ENCODE assay signal across 1 cellular context in the genomic region with DNA sequence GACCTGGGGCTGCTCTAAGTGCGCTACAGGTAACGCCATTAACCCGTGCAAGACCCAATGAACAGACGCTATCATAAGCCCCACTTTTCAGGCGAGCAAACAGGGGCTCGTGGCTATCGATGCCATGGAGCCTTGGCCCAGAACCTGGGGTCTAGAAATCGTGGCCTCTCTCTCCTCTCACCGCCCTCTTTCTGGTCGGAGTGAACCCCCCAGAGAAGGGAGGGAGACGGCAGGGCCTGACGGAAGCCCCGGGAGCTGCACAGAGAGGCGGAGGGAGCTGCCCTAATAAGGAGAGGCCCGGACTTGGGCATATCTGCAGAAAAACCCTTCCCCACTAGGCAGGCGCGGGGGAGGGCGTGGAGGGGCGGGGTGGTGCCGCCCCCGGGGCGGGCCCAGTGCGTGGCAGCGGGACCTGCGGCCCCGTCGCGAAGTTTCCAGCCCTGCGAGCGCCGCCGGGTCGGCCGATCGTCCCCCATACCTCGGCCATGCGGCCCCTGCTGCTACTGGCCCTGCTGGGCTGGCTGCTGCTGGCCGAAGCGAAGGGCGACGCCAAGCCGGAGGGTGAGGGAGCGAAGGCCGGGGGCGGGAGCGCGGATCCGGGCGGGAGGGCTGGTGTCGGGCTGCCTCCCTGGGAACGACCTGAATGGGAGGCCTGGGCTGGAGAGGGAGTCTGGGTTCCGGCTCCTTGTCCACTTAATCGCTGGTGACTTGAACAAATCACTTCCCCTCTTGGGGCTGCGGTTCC.
A peak's percentile ranks its signal among the peaks of the same experiment; 100 is the strongest.
TF ChIP-seq lines count a peak whose summit lies in the region.

Gene PLOD1, plus strand, starts transcription at position 423 of the 745 bp plus-strand sequence. Its CDS starts 63 bp downstream, at position 486.

TF ChIP-seq in WTC11, 78 proteins besides CTCF, POLR2A, EP300 and RAD21 (continued from another document):
- TF ChIP-seq, protein P1, sequence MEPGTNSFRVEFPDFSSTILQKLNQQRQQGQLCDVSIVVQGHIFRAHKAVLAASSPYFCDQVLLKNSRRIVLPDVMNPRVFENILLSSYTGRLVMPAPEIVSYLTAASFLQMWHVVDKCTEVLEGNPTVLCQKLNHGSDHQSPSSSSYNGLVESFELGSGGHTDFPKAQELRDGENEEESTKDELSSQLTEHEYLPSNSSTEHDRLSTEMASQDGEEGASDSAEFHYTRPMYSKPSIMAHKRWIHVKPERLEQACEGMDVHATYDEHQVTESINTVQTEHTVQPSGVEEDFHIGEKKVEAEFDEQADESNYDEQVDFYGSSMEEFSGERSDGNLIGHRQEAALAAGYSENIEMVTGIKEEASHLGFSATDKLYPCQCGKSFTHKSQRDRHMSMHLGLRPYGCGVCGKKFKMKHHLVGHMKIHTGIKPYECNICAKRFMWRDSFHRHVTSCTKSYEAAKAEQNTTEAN (CRISPR knock-in tag; IDR thresholded peaks at IDR 0.05), result 0 out of 2 replicates have a peak, but pooled peaks have one; percentile 2
- no peak for TF ChIP-seq CREB1 (CRISPR knock-in tag; IDR thresholded peaks at IDR 0.05)
- peak; percentile 83 for TF ChIP-seq FOXK1 (CRISPR knock-in tag; IDR thresholded peaks at IDR 0.05)
- peak; percentile 68 for TF ChIP-seq ZNF317 (CRISPR knock-in tag; IDR thresholded peaks at IDR 0.05; ENCODE audit: borderline replicate concordance, low read depth)
- peak; percentile 91; the same call in 1 of the 2 replicates for TF ChIP-seq ZNF232 (CRISPR knock-in tag; IDR thresholded peaks at IDR 0.05)
- no peak for TF ChIP-seq ARID4B (CRISPR knock-in tag; IDR thresholded peaks at IDR 0.05; ENCODE audit: borderline replicate concordance)
- TF ChIP-seq MAX (CRISPR knock-in tag; IDR thresholded peaks at IDR 0.05), result peak; percentile 79; the same call in 1 of the 2 replicates
- peak; percentile 70; the same call in 1 of the 2 replicates for TF ChIP-seq ESRRA (CRISPR knock-in tag; IDR thresholded peaks at IDR 0.05; ENCODE audit: borderline replicate concordance)
- TF ChIP-seq, protein P2, sequence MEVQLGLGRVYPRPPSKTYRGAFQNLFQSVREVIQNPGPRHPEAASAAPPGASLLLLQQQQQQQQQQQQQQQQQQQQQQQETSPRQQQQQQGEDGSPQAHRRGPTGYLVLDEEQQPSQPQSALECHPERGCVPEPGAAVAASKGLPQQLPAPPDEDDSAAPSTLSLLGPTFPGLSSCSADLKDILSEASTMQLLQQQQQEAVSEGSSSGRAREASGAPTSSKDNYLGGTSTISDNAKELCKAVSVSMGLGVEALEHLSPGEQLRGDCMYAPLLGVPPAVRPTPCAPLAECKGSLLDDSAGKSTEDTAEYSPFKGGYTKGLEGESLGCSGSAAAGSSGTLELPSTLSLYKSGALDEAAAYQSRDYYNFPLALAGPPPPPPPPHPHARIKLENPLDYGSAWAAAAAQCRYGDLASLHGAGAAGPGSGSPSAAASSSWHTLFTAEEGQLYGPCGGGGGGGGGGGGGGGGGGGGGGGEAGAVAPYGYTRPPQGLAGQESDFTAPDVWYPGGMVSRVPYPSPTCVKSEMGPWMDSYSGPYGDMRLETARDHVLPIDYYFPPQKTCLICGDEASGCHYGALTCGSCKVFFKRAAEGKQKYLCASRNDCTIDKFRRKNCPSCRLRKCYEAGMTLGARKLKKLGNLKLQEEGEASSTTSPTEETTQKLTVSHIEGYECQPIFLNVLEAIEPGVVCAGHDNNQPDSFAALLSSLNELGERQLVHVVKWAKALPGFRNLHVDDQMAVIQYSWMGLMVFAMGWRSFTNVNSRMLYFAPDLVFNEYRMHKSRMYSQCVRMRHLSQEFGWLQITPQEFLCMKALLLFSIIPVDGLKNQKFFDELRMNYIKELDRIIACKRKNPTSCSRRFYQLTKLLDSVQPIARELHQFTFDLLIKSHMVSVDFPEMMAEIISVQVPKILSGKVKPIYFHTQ (CRISPR knock-in tag; IDR thresholded peaks at IDR 0.05), result no peak
- no peak for TF ChIP-seq RORB (CRISPR knock-in tag; IDR thresholded peaks at IDR 0.05)
- 0 out of 2 replicates have a peak, but pooled peaks have one; percentile 41 for TF ChIP-seq TCF7 (CRISPR knock-in tag; IDR thresholded peaks at IDR 0.05; ENCODE audit: low read depth)
- peak; percentile 63; the same call in 1 of the 2 replicates for TF ChIP-seq SP1 (CRISPR knock-in tag; conservative IDR thresholded peaks at IDR 0.05)
TF ChIP-seq in WTC11: peak in this region for 19.
